ENCODE assay signal across 4 cellular contexts in genomic region chr18:70758780-70759179, GRCh38.
"Had no signal": no experiment of that assay in that cellular context is flagged by ENCODE, and none has a peak within 500 bp of the region (broad histone marks: within the 10 kb centered on the region; RNA-seq: fewer than 3 reads in every experiment).

No MANE protein-coding gene starts in this region.

- H3K27ac ChIP-seq: HL-60 had no signal

- H3K4me3 ChIP-seq: K562 had no signal

- DNase-seq: IMR-90, KBM-7 had no signal
